In the genomic region with DNA sequence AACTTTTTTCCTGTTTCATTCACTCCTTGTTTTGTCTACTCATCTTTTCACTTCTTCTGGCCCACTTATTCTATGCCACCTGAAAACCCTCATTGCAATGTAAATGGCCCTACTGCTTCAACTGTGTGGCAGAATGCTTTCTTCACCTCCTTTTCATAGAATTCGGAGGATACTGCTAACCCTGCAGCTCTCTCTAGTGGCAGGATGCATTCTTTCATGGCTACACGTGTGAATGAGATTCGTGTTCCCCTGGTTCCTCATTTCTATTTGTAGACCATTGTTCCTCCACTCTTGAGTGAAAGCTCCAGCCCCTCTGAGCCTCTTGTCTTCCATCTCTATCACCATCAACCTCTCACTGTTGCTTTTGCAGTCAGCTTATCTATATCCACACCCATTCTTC, we compare ENCODE assay signal across 10 cellular contexts. TPM values are rescaled to one million over a fixed set of nuclear protein-coding genes. Genes with fewer than 3 reads are reported as not detected.
DNase-seq lines count a peak whose midpoint lies in the region; ATAC-seq and TF ChIP-seq lines count a peak whose summit lies in the region.
"Had no signal": no experiment of that assay in that cellular context is flagged by ENCODE, and none has a peak within 500 bp of the region (broad histone marks: within the 10 kb centered on the region; RNA-seq: fewer than 3 reads in every experiment).

No MANE protein-coding gene starts in this region.

- no peaks in the 10 kb centered on the region for H3K9me3 Mint-ChIP-seq in activated naive CD4-positive, alpha-beta T cell treated with anti-CD3 and anti-CD28 coated beads, Interleukin-2, amount 10 ng/mL, durations not matched to agents 7 days and 5 days
- no peaks in the 10 kb centered on the region for H3K9me3 Mint-ChIP-seq in activated T-helper 2 cell treated with anti-CD3 and anti-CD28 coated beads, Interferon-gamma antibody, Interleukin-2, Interleukin-4, amounts not matched to agents 10 μg/mL and 5 μg/mL and 100 μg/mL, durations not matched to agents 14 hours and 24 hours and 36 hours
- H3K9me3 Mint-ChIP-seq: activated naive CD4-positive, alpha-beta T cell treated with anti-CD3 and anti-CD28 coated beads, Interleukin-2, amount 50 U/mL, for 24 hours had no signal

- intact Hi-C loops in activated T-helper 2 cell treated with anti-CD3 and anti-CD28 coated beads, Interferon-gamma antibody, Interleukin-2, Interleukin-4, amounts not matched to agents 10 μg/mL and 5 μg/mL and 100 μg/mL, durations not matched to agents 14 hours and 24 hours and 36 hours (cut with micrococcal nuclease): loop anchor here (1.0 kb wide), 1 partner anchor 74 kb away; no protein-coding TSS in a partner anchor

- no peaks in the 10 kb centered on the region for H3K4me1 ChIP-seq in liver (ENCODE audit: control insufficient read depth in 4 of 4, insufficient read depth in 4 of 4, low read length in 3 of 4)
- H3K4me1 ChIP-seq: psoas muscle had no signal

- no peaks in the 10 kb centered on the region for H3K27me3 Mint-ChIP-seq in activated naive CD4-positive, alpha-beta T cell treated with anti-CD3 and anti-CD28 coated beads, Interleukin-2, amount 10 ng/mL, durations not matched to agents 7 days and 5 days
- H3K27me3 Mint-ChIP-seq in activated T-helper 2 cell treated with anti-CD3 and anti-CD28 coated beads, Interferon-gamma antibody, Interleukin-2, Interleukin-4, amounts not matched to agents 10 μg/mL and 5 μg/mL and 100 μg/mL, durations not matched to agents 14 hours and 24 hours and 36 hours (ENCODE audit: low read depth): no peaks in the 10 kb centered on the region
- H3K27me3 Mint-ChIP-seq: activated naive CD4-positive, alpha-beta T cell treated with anti-CD3 and anti-CD28 coated beads, Interleukin-2, amount 50 U/mL, for 24 hours had no signal

- 25% methylated on average over 3 of the region's 3 CpGs for WGBS in liver

- H3K9ac ChIP-seq in liver (ENCODE audit: low read depth in 1 of 2, low read length in 2 of 2): no peak overlapping the region

- H3K4me3 ChIP-seq in WERI-Rb-1 (ENCODE audit: low read depth, low read length) (no peak overlapping the region), liver (ENCODE audit: low read depth in 1 of 3, low read length in 3 of 3) (no peak overlapping the region)
- H3K4me3 ChIP-seq: psoas muscle had no signal

- no peaks in the 10 kb centered on the region for H3K27me3 ChIP-seq in WERI-Rb-1 (ENCODE audit: insufficient read depth, low read depth, severe bottlenecking)
- H3K27me3 ChIP-seq in liver (ENCODE audit: control insufficient read depth in 4 of 4, insufficient read depth in 4 of 4, low read length in 3 of 4): no peaks in the 10 kb centered on the region

- H3K4me3 Mint-ChIP-seq in activated naive CD4-positive, alpha-beta T cell treated with anti-CD3 and anti-CD28 coated beads, Interleukin-2, amount 10 ng/mL, durations not matched to agents 7 days and 5 days: no peak overlapping the region
- no peak overlapping the region for H3K4me3 Mint-ChIP-seq in activated T-helper 2 cell treated with anti-CD3 and anti-CD28 coated beads, Interferon-gamma antibody, Interleukin-2, Interleukin-4, amounts not matched to agents 10 μg/mL and 5 μg/mL and 100 μg/mL, durations not matched to agents 14 hours and 24 hours and 36 hours (ENCODE audit: low read depth)
- H3K4me3 Mint-ChIP-seq: activated naive CD4-positive, alpha-beta T cell treated with anti-CD3 and anti-CD28 coated beads, Interleukin-2, amount 50 U/mL, for 24 hours had no signal

- ATAC-seq in HG02870 (IDR thresholded peaks at IDR 0.05; ENCODE audit: unreplicated experiment) (no peak), GM21381 (IDR thresholded peaks at IDR 0.05; ENCODE audit: unreplicated experiment) (no peak)

- peak; percentile 88 to 92 for TF ChIP-seq RAD21 in liver (IDR thresholded peaks at IDR 0.05)

- H3K36me3 ChIP-seq in WERI-Rb-1 (no peaks in the 10 kb centered on the region), liver (ENCODE audit: control insufficient read depth in 4 of 4, insufficient read depth in 3 of 4, low read depth in 1 of 4, low read length in 3 of 4) (no peaks in the 10 kb centered on the region)

- H3K27ac Mint-ChIP-seq in activated naive CD4-positive, alpha-beta T cell treated with anti-CD3 and anti-CD28 coated beads, Interleukin-2, amount 10 ng/mL, durations not matched to agents 7 days and 5 days: no peak overlapping the region
- no peak overlapping the region for H3K27ac Mint-ChIP-seq in activated T-helper 2 cell treated with anti-CD3 and anti-CD28 coated beads, Interferon-gamma antibody, Interleukin-2, Interleukin-4, amounts not matched to agents 10 μg/mL and 5 μg/mL and 100 μg/mL, durations not matched to agents 14 hours and 24 hours and 36 hours
- H3K27ac Mint-ChIP-seq: activated naive CD4-positive, alpha-beta T cell treated with anti-CD3 and anti-CD28 coated beads, Interleukin-2, amount 50 U/mL, for 24 hours had no signal

- CTCF ChIA-PET in activated naive CD4-positive, alpha-beta T cell treated with anti-CD3 and anti-CD28 coated beads, Interleukin-2, amount 10 ng/mL, durations not matched to agents 7 days and 5 days (lab: Charles Lee): interaction anchor here (0.6 to 0.9 kb wide), 2 partner anchors 38 to 74 kb away, joined by 4 to 5 read pairs; no protein-coding TSS in a partner anchor

- TF ChIP-seq CTCF in WERI-Rb-1 (IDR thresholded peaks at IDR 0.05; ENCODE audit: low read depth, low read length) (peak; percentile 51), liver (IDR thresholded peaks at IDR 0.05; ENCODE audit: low read depth, low read length, missing input control) (peak; percentile 53)

- H3K4me1 Mint-ChIP-seq in activated naive CD4-positive, alpha-beta T cell treated with anti-CD3 and anti-CD28 coated beads, Interleukin-2, amount 10 ng/mL, durations not matched to agents 7 days and 5 days: no peaks in the 10 kb centered on the region
- no peaks in the 10 kb centered on the region for H3K4me1 Mint-ChIP-seq in activated T-helper 2 cell treated with anti-CD3 and anti-CD28 coated beads, Interferon-gamma antibody, Interleukin-2, Interleukin-4, amounts not matched to agents 10 μg/mL and 5 μg/mL and 100 μg/mL, durations not matched to agents 14 hours and 24 hours and 36 hours (ENCODE audit: low read depth)
- H3K4me1 Mint-ChIP-seq: activated naive CD4-positive, alpha-beta T cell treated with anti-CD3 and anti-CD28 coated beads, Interleukin-2, amount 50 U/mL, for 24 hours had no signal

- H3K27ac ChIP-seq in WERI-Rb-1: no peak overlapping the region
- H3K27ac ChIP-seq in liver (ENCODE audit: low read depth in 1 of 2, low read length in 2 of 2): no peak overlapping the region
- H3K27ac ChIP-seq: psoas muscle had no signal

- H3K9me3 ChIP-seq in WERI-Rb-1 (ENCODE audit: severe bottlenecking) (no peaks in the 10 kb centered on the region), liver (ENCODE audit: control insufficient read depth in 4 of 4, low read length in 3 of 4) (no peaks in the 10 kb centered on the region)
- H3K9me3 ChIP-seq: psoas muscle had no signal

- peak; percentile 60 for DNase-seq in ELR (ENCODE audit: low read depth)
- peak; percentile 18 for DNase-seq in KG1 (lab: John Stamatoyannopoulos, UW)
- DNase-seq in WERI-Rb-1: no peak
- DNase-seq in activated naive CD4-positive, alpha-beta T cell treated with anti-CD3 and anti-CD28 coated beads, Interleukin-2, amount 10 ng/mL, durations not matched to agents 7 days and 5 days: no peak
- DNase-seq in activated T-helper 2 cell treated with anti-CD3 and anti-CD28 coated beads, Interferon-gamma antibody, Interleukin-2, Interleukin-4, amounts not matched to agents 10 μg/mL and 5 μg/mL and 100 μg/mL, durations not matched to agents 14 hours and 24 hours and 36 hours (ENCODE audit: low spot score): no peak
- DNase-seq: psoas muscle had no signal

- H3K36me3 Mint-ChIP-seq in activated naive CD4-positive, alpha-beta T cell treated with anti-CD3 and anti-CD28 coated beads, Interleukin-2, amount 10 ng/mL, durations not matched to agents 7 days and 5 days: no peaks in the 10 kb centered on the region
- H3K36me3 Mint-ChIP-seq in activated T-helper 2 cell treated with anti-CD3 and anti-CD28 coated beads, Interferon-gamma antibody, Interleukin-2, Interleukin-4, amounts not matched to agents 10 μg/mL and 5 μg/mL and 100 μg/mL, durations not matched to agents 14 hours and 24 hours and 36 hours (ENCODE audit: low read depth): no peaks in the 10 kb centered on the region

TF ChIP-seq in liver, 16 proteins besides CTCF, POLR2A, EP300 and RAD21:
- TF ChIP-seq, protein P1, sequence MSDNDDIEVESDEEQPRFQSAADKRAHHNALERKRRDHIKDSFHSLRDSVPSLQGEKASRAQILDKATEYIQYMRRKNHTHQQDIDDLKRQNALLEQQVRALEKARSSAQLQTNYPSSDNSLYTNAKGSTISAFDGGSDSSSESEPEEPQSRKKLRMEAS (IDR thresholded peaks at IDR 0.05): no peak
- no peak for TF ChIP-seq YY1 (IDR thresholded peaks at IDR 0.05)
- no peak for TF ChIP-seq TAF1 (conservative IDR thresholded peaks at IDR 0.05)
- TF ChIP-seq GABPA (IDR thresholded peaks at IDR 0.05 in 1 of 2, conservative IDR thresholded peaks at IDR 0.05 in 1 of 2): no peak
- TF ChIP-seq SP1 (IDR thresholded peaks at IDR 0.05): no peak
TF ChIP-seq in liver: peak in this region for 0.

RNA-seq across cellular contexts. Expression of a gene that starts 20.9 kb away (rescaled TPM):
- under 1 TPM; 0.09 to 0.25 TPM for total RNA-seq in liver
- not detected for polyA plus RNA-seq in liver
- total RNA-seq in activated T-helper 2 cell treated with anti-CD3 and anti-CD28 coated beads, Interferon-gamma antibody, Interleukin-2, Interleukin-4, amounts not matched to agents 10 μg/mL and 5 μg/mL and 100 μg/mL, durations not matched to agents 14 hours and 24 hours and 36 hours: 0.05 TPM in 1 of 2 replicates, not detected in the other

RNA-seq across cellular contexts. Expression of a gene that starts 34.0 kb away (rescaled TPM):
- total RNA-seq in liver: under 1 TPM in 1 of 2 donors, not detected in 1; 0.08 TPM
- polyA plus RNA-seq in liver: 1 to 10 TPM in 1 of 2 donors, under 1 TPM in 1; 0.29 to 1.4 TPM
- not detected in 2 replicates for total RNA-seq in activated T-helper 2 cell treated with anti-CD3 and anti-CD28 coated beads, Interferon-gamma antibody, Interleukin-2, Interleukin-4, amounts not matched to agents 10 μg/mL and 5 μg/mL and 100 μg/mL, durations not matched to agents 14 hours and 24 hours and 36 hours
- total RNA-seq: psoas muscle had no signal

Comparison
In these comparisons a context has a peak if more than half of its experiments do, and no peak if none do; other contexts are left out.
1. DNase-seq: peak in ELR (single experiment) and KG1 (single experiment); none in WERI-Rb-1 (single experiment), activated naive CD4-positive, alpha-beta T cell treated with anti-CD3 and anti-CD28 coated beads, Interleukin-2, amount 10 ng/mL, durations not matched to agents 7 days and 5 days (single experiment) and activated T-helper 2 cell treated with anti-CD3 and anti-CD28 coated beads, Interferon-gamma antibody, Interleukin-2, Interleukin-4, amounts not matched to agents 10 μg/mL and 5 μg/mL and 100 μg/mL, durations not matched to agents 14 hours and 24 hours and 36 hours (single experiment).